In the genomic region with DNA sequence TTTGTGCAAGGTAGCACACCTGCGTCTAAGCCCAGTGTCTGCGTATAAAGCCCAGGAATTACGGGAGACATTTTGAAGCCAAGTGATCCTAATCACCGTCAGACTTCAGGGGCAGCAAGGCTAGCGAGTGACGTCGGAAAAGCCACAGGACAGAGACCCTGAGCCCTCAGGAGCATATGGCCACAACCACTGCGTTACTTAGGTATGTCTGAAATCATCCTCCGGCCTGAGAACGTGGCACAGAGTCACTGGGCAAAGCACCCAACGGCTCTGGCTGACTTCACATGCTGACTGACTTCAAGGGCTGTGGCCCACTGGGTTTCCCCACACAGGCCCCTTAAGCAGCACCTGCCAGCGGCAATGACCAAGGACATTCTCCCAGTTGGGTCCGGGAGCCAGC, we compare ENCODE assay signal across 29 cellular contexts.
"Had no signal": no experiment of that assay in that cellular context is flagged by ENCODE, and none has a peak within 500 bp of the region (broad histone marks: within the 10 kb centered on the region; RNA-seq: fewer than 3 reads in every experiment).

No MANE protein-coding gene starts in this region.

- H3K4me3 ChIP-seq: neural progenitor cell, ovary, prostate gland, right lobe of liver, skin epidermis, smooth muscle cell, spleen, suprapubic skin, testis, tibial artery, transverse colon, upper lobe of right lung, uterus had no signal

- H3K27me3 ChIP-seq: neural progenitor cell, ovary, right lobe of liver, spleen, suprapubic skin, testis, tibial artery, transverse colon, uterus had no signal

- H3K9me3 ChIP-seq: ovary, prostate gland, right lobe of liver, spleen, suprapubic skin, testis, transverse colon, upper lobe of right lung, uterus had no signal

- ATAC-seq: naive thymus-derived CD4-positive, alpha-beta T cell; natural killer cell; right cardiac atrium; right lobe of liver; stimulated activated memory B cell treated with anti-CD40 and anti-IgM and Interleukin-4, amounts not matched to agents 10 μg/mL and 1 μg/mL and 100 μg/mL, for 72 hours; stimulated activated naive CD8-positive, alpha-beta T cell treated with anti-CD3 and anti-CD28 coated beads, Interleukin-15, amount 100 ng/mL, for 72 hours; stimulated activated naive CD8-positive, alpha-beta T cell treated with anti-CD3 and anti-CD28 coated beads, Interleukin-15, Interleukin-2, amounts not matched to agents 100 U/mL and 50 U/mL, for 24 hours; upper lobe of right lung had no signal

- H3K4me1 ChIP-seq: parathyroid adenoma, prostate gland, right lobe of liver, spleen, suprapubic skin, testis, tibial artery, transverse colon, upper lobe of right lung, uterus had no signal

- H3K36me3 ChIP-seq: neural progenitor cell, ovary, prostate gland, right lobe of liver, spleen, suprapubic skin, tibial artery, transverse colon, upper lobe of right lung, uterus had no signal

- H3K27ac ChIP-seq: neural progenitor cell, ovary, parathyroid adenoma, prostate gland, right lobe of liver, skin epidermis, spleen, suprapubic skin, testis, tibial artery, transverse colon, upper lobe of right lung, uterus had no signal

- DNase-seq: naive thymus-derived CD4-positive, alpha-beta T cell; natural killer cell; occipital lobe; ovary; posterior cingulate gyrus; right cardiac atrium; right lobe of liver; spleen; stimulated activated CD4-positive, alpha-beta T cell treated with anti-CD3 and anti-CD28 coated beads, Interleukin-12 subunit alpha, Interleukin-12 subunit beta, amount 100 ng/mL, for 4 hours; stimulated activated CD4-positive, alpha-beta T cell treated with anti-CD3 and anti-CD28 coated beads, Interleukin-1b, Interleukin-23, amount 100 ng/mL, for 48 hours; stimulated activated CD4-positive, alpha-beta T cell treated with anti-CD3 and anti-CD28 coated beads, Interleukin-4, amount 100 ng/mL, for 1 hour; stimulated activated CD4-positive, alpha-beta T cell treated with anti-CD3 and anti-CD28 coated beads, Interleukin-4, amount 100 ng/mL, for 4 hours; stimulated activated CD8-positive, alpha-beta memory T cell treated with anti-CD3 and anti-CD28 coated beads, Interleukin-4, amount 100 ng/mL, for 48 hours; stimulated activated naive CD4-positive, alpha-beta T cell; stimulated activated naive CD8-positive, alpha-beta T cell treated with anti-CD3 and anti-CD28 coated beads, Interleukin-15, amount 100 ng/mL, for 72 hours; stimulated activated naive CD8-positive, alpha-beta T cell treated with anti-CD3 and anti-CD28 coated beads, Interleukin-15, Interleukin-2, amounts not matched to agents 100 U/mL and 50 U/mL, for 24 hours; substantia nigra; testis; tibial artery; transverse colon; upper lobe of right lung; uterus had no signal
